1 cellular context compared by ENCODE assay signal in genomic region chr19:970695-971094, GRCh38.
TF ChIP-seq lines count a peak whose summit lies in the region.

No MANE protein-coding gene starts in this region.

TF ChIP-seq in H1, 55 proteins besides CTCF, POLR2A, EP300 and RAD21:
- TF ChIP-seq E2F6 (IDR thresholded peaks at IDR 0.05) (no peak), ATF2 (IDR thresholded peaks at IDR 0.05; ENCODE audit: low read length) (no peak), TCF12 (IDR thresholded peaks at IDR 0.05; ENCODE audit: low read depth, low read length) (peak; percentile 50; the same call in 1 of the 2 replicates)
